ENCODE assay signal across 1 cellular context in genomic region chr6:81214414-81215091, GRCh38.
TF ChIP-seq lines count a peak whose summit lies in the region.

No MANE protein-coding gene starts in this region.

TF ChIP-seq in HepG2, 621 proteins besides CTCF, POLR2A, EP300 and RAD21 (continued from another document):
- TF ChIP-seq, protein P1, sequence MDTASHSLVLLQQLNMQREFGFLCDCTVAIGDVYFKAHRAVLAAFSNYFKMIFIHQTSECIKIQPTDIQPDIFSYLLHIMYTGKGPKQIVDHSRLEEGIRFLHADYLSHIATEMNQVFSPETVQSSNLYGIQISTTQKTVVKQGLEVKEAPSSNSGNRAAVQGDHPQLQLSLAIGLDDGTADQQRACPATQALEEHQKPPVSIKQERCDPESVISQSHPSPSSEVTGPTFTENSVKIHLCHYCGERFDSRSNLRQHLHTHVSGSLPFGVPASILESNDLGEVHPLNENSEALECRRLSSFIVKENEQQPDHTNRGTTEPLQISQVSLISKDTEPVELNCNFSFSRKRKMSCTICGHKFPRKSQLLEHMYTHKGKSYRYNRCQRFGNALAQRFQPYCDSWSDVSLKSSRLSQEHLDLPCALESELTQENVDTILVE (CRISPR knock-in tag; IDR thresholded peaks at IDR 0.05) = no peak
- TF ChIP-seq FOXA3 (CRISPR knock-in tag; IDR thresholded peaks at IDR 0.05) = no peak
